ENCODE assay signal across 1 cellular context in genomic region chr15:42548258-42549051, GRCh38.
TF ChIP-seq lines count a peak whose summit lies in the region.

HAUS2 (plus strand) TSS chr15:42548838; CDS start chr15:42548873, 35 bp downstream.
LRRC57 (minus strand) TSS chr15:42548793; CDS start chr15:42548434, 359 bp downstream.

TF ChIP-seq in HepG2, 621 proteins besides CTCF, POLR2A, EP300 and RAD21 (continued from another document and continues in another):
- TF ChIP-seq GMEB1 (CRISPR knock-in tag; IDR thresholded peaks at IDR 0.05; ENCODE audit: borderline replicate concordance): peak; percentile 92
- TF ChIP-seq TBX3 (IDR thresholded peaks at IDR 0.05; ENCODE audit: borderline replicate concordance): 0 out of 2 replicates have a peak, but pooled peaks have one; percentile 8
- no peak for TF ChIP-seq MAFF (IDR thresholded peaks at IDR 0.05; ENCODE audit: low read depth, low read length)
- TF ChIP-seq REXO4 (CRISPR knock-in tag; IDR thresholded peaks at IDR 0.05; ENCODE audit: borderline replicate concordance): no peak
- TF ChIP-seq HNRNPUL1 (IDR thresholded peaks at IDR 0.05; ENCODE audit: low read depth, low read length): no peak; the same call in 1 of the 2 replicates
- TF ChIP-seq ZNF605 (CRISPR knock-in tag; IDR thresholded peaks at IDR 0.05): peak; percentile 87
- peak; percentile 64 for TF ChIP-seq DR1 (CRISPR knock-in tag; IDR thresholded peaks at IDR 0.05)
- no peak for TF ChIP-seq SP140L (CRISPR knock-in tag; IDR thresholded peaks at IDR 0.05; ENCODE audit: borderline replicate concordance)
- TF ChIP-seq ZBTB33 (CRISPR knock-in tag; IDR thresholded peaks at IDR 0.05): no peak
- peak; percentile 70 for TF ChIP-seq RXRA (CRISPR knock-in tag; IDR thresholded peaks at IDR 0.05)
- no peak; the same call in 1 of the 2 replicates for TF ChIP-seq MEIS1 (CRISPR knock-in tag; IDR thresholded peaks at IDR 0.05; ENCODE audit: borderline replicate concordance)
- TF ChIP-seq ZNF337 (CRISPR knock-in tag; IDR thresholded peaks at IDR 0.05; ENCODE audit: borderline replicate concordance, low read depth): no peak; the same call in 1 of the 2 replicates
- TF ChIP-seq ZNF350 (CRISPR knock-in tag; IDR thresholded peaks at IDR 0.05; ENCODE audit: borderline replicate concordance, low read depth): peak; percentile 90
- TF ChIP-seq BRD4 (CRISPR knock-in tag; IDR thresholded peaks at IDR 0.05): 0 out of 2 replicates have a peak, but pooled peaks have one; percentile 25
- peak; percentile 64; the same call in 1 of the 2 replicates for TF ChIP-seq ZNF503 (CRISPR knock-in tag; IDR thresholded peaks at IDR 0.05)
- TF ChIP-seq CENPT (CRISPR knock-in tag; IDR thresholded peaks at IDR 0.05; ENCODE audit: low read depth): no peak
- TF ChIP-seq NFE2L1 (CRISPR knock-in tag; IDR thresholded peaks at IDR 0.05; ENCODE audit: borderline replicate concordance): no peak
- no peak for TF ChIP-seq THYN1 (CRISPR knock-in tag; IDR thresholded peaks at IDR 0.05; ENCODE audit: borderline replicate concordance, low read depth)
- peak; percentile 70; the same call in 1 of the 2 replicates for TF ChIP-seq TRAFD1 (CRISPR knock-in tag; IDR thresholded peaks at IDR 0.05; ENCODE audit: borderline replicate concordance)
- no peak; the same call in 1 of the 2 replicates for TF ChIP-seq SP5 (CRISPR knock-in tag; IDR thresholded peaks at IDR 0.05; ENCODE audit: borderline replicate concordance, low read depth)
- TF ChIP-seq ZNF740 (CRISPR knock-in tag; IDR thresholded peaks at IDR 0.05): no peak
- peak; percentile 63; the same call in 1 of the 2 replicates for TF ChIP-seq ZNF232 (CRISPR knock-in tag; IDR thresholded peaks at IDR 0.05; ENCODE audit: borderline replicate concordance)
- TF ChIP-seq YEATS2 (CRISPR knock-in tag; IDR thresholded peaks at IDR 0.05; ENCODE audit: borderline replicate concordance): peak; percentile 95
- no peak for TF ChIP-seq ZNF780A (CRISPR knock-in tag; IDR thresholded peaks at IDR 0.05)
- no peak for TF ChIP-seq NFAT5 (CRISPR knock-in tag; IDR thresholded peaks at IDR 0.05)
- TF ChIP-seq KIAA2018 (CRISPR knock-in tag; IDR thresholded peaks at IDR 0.05; ENCODE audit: borderline replicate concordance): 0 out of 2 replicates have a peak, but pooled peaks have one; percentile 75
- no peak for TF ChIP-seq HMG20B (CRISPR knock-in tag; conservative IDR thresholded peaks at IDR 0.05)
- TF ChIP-seq TAF1 (CRISPR knock-in tag; IDR thresholded peaks at IDR 0.05): peak; percentile 86
- no peak for TF ChIP-seq FLYWCH1 (CRISPR knock-in tag; IDR thresholded peaks at IDR 0.05)
- no peak for TF ChIP-seq NFIC (IDR thresholded peaks at IDR 0.05; ENCODE audit: low read length)
- peak; percentile 82 for TF ChIP-seq ZNF777 (CRISPR knock-in tag; IDR thresholded peaks at IDR 0.05)
- peak; percentile 91 for TF ChIP-seq PITX1 (CRISPR knock-in tag; IDR thresholded peaks at IDR 0.05)
- TF ChIP-seq ZNF143 (CRISPR knock-in tag; IDR thresholded peaks at IDR 0.05): no peak; the same call in 1 of the 2 replicates
